In genomic region chr1:15636436-15636835, GRCh38 we compare ENCODE assay signal across 22 cellular contexts. TPM values are rescaled to one million over a fixed set of nuclear protein-coding genes. Genes with fewer than 3 reads are reported as not detected.
"Had no signal": no experiment of that assay in that cellular context is flagged by ENCODE, and none has a peak within 500 bp of the region (broad histone marks: within the 10 kb centered on the region; RNA-seq: fewer than 3 reads in every experiment).

No MANE protein-coding gene starts in this region.

- H3K4me1 ChIP-seq: SJCRH30 had no signal

- H3K4me3 ChIP-seq: SJCRH30 had no signal

- H3K4me2 ChIP-seq: KMS-11 had no signal

- H3K27ac ChIP-seq: KMS-11, SJCRH30 had no signal

- H3K27me3 ChIP-seq: SJCRH30 had no signal

- H3K9me3 ChIP-seq: SJCRH30 had no signal

- DNase-seq: IMR-90, Kasumi-1, MM.1S, NCI-H1092 treated with DMSO at 0.1 percent for 48 hours, NCI-H1436, NCI-H187, NCI-H2029, NCI-H2081 treated with DMSO at 0.1 percent for 48 hours, NCI-H2171, NCI-H226, NCI-H446, NCI-H510A, NCI-H524 treated with DMSO at 0.1 percent for 48 hours, NCI-H69, NCI-H774, PC-3, SHP77 treated with DMSO at 0.1 percent for 48 hours, SJCRH30 had no signal

- ATAC-seq: Panc1, PC-3, Right ventricle myocardium inferior, SK-N-SH treated with all-trans-retinoic acid at 6 μM for 48 hours had no signal

- H3K9ac ChIP-seq: KMS-11 had no signal

RNA-seq across cellular contexts. Expression of gene AGMAT, which starts 51.6 kb away (rescaled TPM):
- total RNA-seq: SJCRH30 had no signal
